ENCODE assay signal across 1 cellular context in genomic region chr6:112086744-112087135, GRCh38.
TF ChIP-seq lines count a peak whose summit lies in the region.

No MANE protein-coding gene starts in this region.

TF ChIP-seq in HEK293, 187 proteins besides CTCF, POLR2A, EP300 and RAD21 (continued from another document):
- TF ChIP-seq, protein P1, sequence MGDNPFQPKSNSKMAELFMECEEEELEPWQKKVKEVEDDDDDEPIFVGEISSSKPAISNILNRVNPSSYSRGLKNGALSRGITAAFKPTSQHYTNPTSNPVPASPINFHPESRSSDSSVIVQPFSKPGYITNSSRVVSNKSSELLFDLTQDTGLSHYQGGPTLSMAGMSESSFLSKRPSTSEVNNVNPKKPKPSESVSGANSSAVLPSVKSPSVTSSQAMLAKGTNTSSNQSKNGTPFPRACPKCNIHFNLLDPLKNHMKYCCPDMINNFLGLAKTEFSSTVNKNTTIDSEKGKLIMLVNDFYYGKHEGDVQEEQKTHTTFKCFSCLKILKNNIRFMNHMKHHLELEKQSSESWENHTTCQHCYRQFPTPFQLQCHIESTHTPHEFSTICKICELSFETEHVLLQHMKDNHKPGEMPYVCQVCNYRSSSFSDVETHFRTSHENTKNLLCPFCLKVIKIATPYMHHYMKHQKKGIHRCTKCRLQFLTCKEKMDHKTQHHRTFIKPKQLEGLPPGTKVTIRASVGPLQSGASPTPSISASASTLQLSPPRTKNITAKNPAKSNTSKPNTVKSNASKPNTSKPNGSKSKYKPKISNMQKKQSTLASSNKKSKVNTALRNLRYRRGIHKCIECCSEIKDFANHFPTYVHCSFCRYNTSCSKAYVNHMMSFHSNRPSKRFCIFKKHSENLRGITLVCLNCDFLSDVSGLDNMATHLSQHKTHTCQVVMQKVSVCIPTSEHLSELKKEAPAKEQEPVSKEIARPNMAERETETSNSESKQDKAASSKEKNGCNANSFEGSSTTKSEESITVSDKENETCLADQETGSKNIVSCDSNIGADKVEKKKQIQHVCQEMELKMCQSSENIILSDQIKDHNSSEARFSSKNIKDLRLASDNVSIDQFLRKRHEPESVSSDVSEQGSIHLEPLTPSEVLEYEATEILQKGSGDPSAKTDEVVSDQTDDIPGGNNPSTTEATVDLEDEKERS (tag by site-specific recombination; IDR thresholded peaks at IDR 0.05) = no peak
- TF ChIP-seq PATZ1 (tag by site-specific recombination; IDR thresholded peaks at IDR 0.05) (no peak), ZNF544 (tag by site-specific recombination; IDR thresholded peaks at IDR 0.05) (no peak), RBAK (tag by site-specific recombination; IDR thresholded peaks at IDR 0.05) (no peak), ZNF138 (tag by site-specific recombination; IDR thresholded peaks at IDR 0.05; ENCODE audit: borderline replicate concordance) (no peak), ZNF366 (tag by site-specific recombination; conservative IDR thresholded peaks at IDR 0.05) (0 out of 2 replicates have a peak, but pooled peaks have one; percentile 26), ELK4 (IDR thresholded peaks at IDR 0.05; ENCODE audit: borderline replicate concordance, low read depth, low read length) (no peak), ZNF416 (tag by site-specific recombination; IDR thresholded peaks at IDR 0.05) (no peak), GLIS1 (tag by site-specific recombination; IDR thresholded peaks at IDR 0.05) (0 out of 2 replicates have a peak, but pooled peaks have one; percentile 8), ZNF623 (tag by site-specific recombination; IDR thresholded peaks at IDR 0.05) (no peak), ZNF2 (tag by site-specific recombination; IDR thresholded peaks at IDR 0.05) (no peak)
